In genomic region chr7:155809947-155810606, GRCh38 we compare ENCODE assay signal across 17 cellular contexts. TPM values are rescaled to one million over a fixed set of nuclear protein-coding genes. Genes with fewer than 3 reads are reported as not detected.
DNase-seq lines count a peak whose midpoint lies in the region; ATAC-seq, FAIRE-seq and TF ChIP-seq lines count a peak whose summit lies in the region.
"Had no signal": no experiment of that assay in that cellular context is flagged by ENCODE, and none has a peak within 500 bp of the region (broad histone marks: within the 10 kb centered on the region; RNA-seq: fewer than 3 reads in every experiment).

No MANE protein-coding gene starts in this region.

- H3K9me3 ChIP-seq in Panc1 (ENCODE audit: control insufficient read depth, insufficient read depth, low read depth, low read length) = no peaks in the 10 kb centered on the region
- H3K9me3 ChIP-seq in kidney (ENCODE audit: control insufficient read depth in 1 of 2, low read length in 2 of 2) = no peaks in the 10 kb centered on the region
- no peaks in the 10 kb centered on the region for H3K9me3 ChIP-seq in prostate gland
- no peaks in the 10 kb centered on the region for H3K9me3 ChIP-seq in effector memory CD4-positive, alpha-beta T cell (ENCODE audit: control insufficient read depth, low read length)
- H3K9me3 ChIP-seq: adrenal gland, gastroesophageal sphincter, uterus had no signal

- H3K4me3 ChIP-seq in Panc1 (ENCODE audit: low read depth in 2 of 2, low read length in 2 of 2) (peak overlapping the region; percentile 56 to 93), kidney (ENCODE audit: low read length in 2 of 2) (peak overlapping the region; percentile 23 to 53), prostate gland (peak overlapping the region; percentile 17 to 24)
- H3K4me3 ChIP-seq in effector memory CD4-positive, alpha-beta T cell (ENCODE audit: insufficient read depth, low read depth, low read length, poor library complexity, severe bottlenecking) = no peak overlapping the region
- H3K4me3 ChIP-seq: uterus had no signal

- intact Hi-C loops in Panc1 (cut with micrococcal nuclease; ENCODE audit: unreplicated experiment) = loop anchor here (5.0 to 10.0 kb wide), 2 partner anchors 325 to 662 kb away; no protein-coding TSS in a partner anchor
- intact Hi-C loops in kidney (cut with DNase I) = no loop called here
- intact Hi-C loops in prostate gland (cut with DNase I) = loop anchor here (10.0 kb wide), 2 partner anchors 655 to 955 kb away; no protein-coding TSS in a partner anchor

- no peak for TF ChIP-seq POLR2A in prostate gland (IDR thresholded peaks at IDR 0.05)

- WGBS in prostate gland = 2% methylated on average over 46 of the region's 59 CpGs

- POLR2A ChIA-PET in Panc1 (lab: Charles Lee) = no interaction called here

- H3K36me3 ChIP-seq in Panc1 (ENCODE audit: control insufficient read depth, insufficient read depth, low read length) = no peaks in the 10 kb centered on the region
- no peaks in the 10 kb centered on the region for H3K36me3 ChIP-seq in kidney (ENCODE audit: control insufficient read depth in 1 of 2, insufficient read depth in 2 of 2, low read length in 2 of 2)
- no peaks in the 10 kb centered on the region for H3K36me3 ChIP-seq in prostate gland
- no peaks in the 10 kb centered on the region for H3K36me3 ChIP-seq in effector memory CD4-positive, alpha-beta T cell (ENCODE audit: control insufficient read depth, insufficient read depth, low read length)
- H3K36me3 ChIP-seq: adrenal gland, gastroesophageal sphincter, uterus had no signal

- BruUV-seq in Panc1 (replicated peaks; lab: Mats Ljungman, UMichigan) = no TSS peak

- CTCF ChIA-PET in Panc1 (lab: Charles Lee) = interaction anchor here (0.6 kb wide), 1 partner anchor 663 kb away, joined by 3 read pairs; no protein-coding TSS in a partner anchor

- DNase-seq in Caki2 (ENCODE audit: low read depth) (peak; percentile 43), Panc1 (ENCODE audit: low read depth, low spot score) (no peak), kidney (peak; percentile 83), prostate gland (ENCODE audit: low spot score) (no peak), GM19240 (ENCODE audit: insufficient read length, low spot score) (no peak), NCI-H510A (lab: John Stamatoyannopoulos, UW) (no peak), GM03348 (ENCODE audit: low spot score) (no peak)
- no peak for DNase-seq in effector memory CD4-positive, alpha-beta T cell
- DNase-seq: adrenal gland, left cardiac atrium, MM.1S, NCI-H2227 treated with DMSO at 0.1 percent for 48 hours, occipital lobe, uterus had no signal

- TF ChIP-seq CTCF in Panc1 (IDR thresholded peaks at IDR 0.05) (no peak), kidney (IDR thresholded peaks at IDR 0.05; ENCODE audit: borderline replicate concordance, extremely low read depth, insufficient read depth) (no peak), prostate gland (IDR thresholded peaks at IDR 0.05) (no peak)

- H3K4me1 ChIP-seq in Panc1 (ENCODE audit: control insufficient read depth, insufficient read depth, low read length) (peaks cover 35% of the 10 kb centered on the region), kidney (ENCODE audit: control insufficient read depth in 1 of 2, insufficient read depth in 1 of 2, low read depth in 1 of 2, low read length in 2 of 2) (peaks cover 0 to 19% of the 10 kb centered on the region in 2 donors), prostate gland (replicated peaks) (peaks cover 9% of the 10 kb centered on the region)
- H3K4me1 ChIP-seq in effector memory CD4-positive, alpha-beta T cell (ENCODE audit: control insufficient read depth, insufficient read depth, low read length, poor library complexity, severe bottlenecking) = peaks cover 13% of the 10 kb centered on the region

- no peak overlapping the region for H3K9ac ChIP-seq in kidney (ENCODE audit: low read length in 2 of 2)

- ATAC-seq in Panc1 = no peak
- ATAC-seq: activated CD4-positive, CD25-positive, alpha-beta regulatory T cell treated with anti-CD3 and anti-CD28 coated beads, Interleukin-2, amount 50 U/mL, for 24 hours; gastroesophageal sphincter; left cardiac atrium had no signal

- peaks cover 2% of the 10 kb centered on the region; the same call in 1 of the 2 replicates for H3K27me3 ChIP-seq in Panc1 (ENCODE audit: control insufficient read depth, insufficient read depth, low read length)
- peaks cover 18% of the 10 kb centered on the region for H3K27me3 ChIP-seq in prostate gland (replicated peaks; ENCODE audit: insufficient read depth)
- peaks cover 62% of the 10 kb centered on the region for H3K27me3 ChIP-seq in effector memory CD4-positive, alpha-beta T cell (replicated peaks; ENCODE audit: control insufficient read depth, insufficient read depth, low read length, poor library complexity, severe bottlenecking)

- in situ Hi-C loops in Caki2 (cut with HindIII; ENCODE audit: low pct_unique_long_range_greater_than_20kb, low sequenced_read_pairs) (no loop called here), Panc1 (cut with HindIII; ENCODE audit: low pct_unique_long_range_greater_than_20kb, low sequenced_read_pairs) (no loop called here)

- FAIRE-seq in kidney (lab: Jason Lieb, UNC) = no peak
- FAIRE-seq: GM12892 had no signal

- H3K27ac ChIP-seq in Panc1 (ENCODE audit: low read length) = peak overlapping the region; percentile 63
- H3K27ac ChIP-seq in kidney (ENCODE audit: low read depth in 2 of 2, low read length in 2 of 2) = no peak overlapping the region
- H3K27ac ChIP-seq in prostate gland = no peak overlapping the region
- H3K27ac ChIP-seq in effector memory CD4-positive, alpha-beta T cell (ENCODE audit: insufficient read depth, low read length, poor library complexity, severe bottlenecking) = no peak overlapping the region
- H3K27ac ChIP-seq: gastroesophageal sphincter, uterus had no signal

RNA-seq across cellular contexts. Expression of gene SHH, which starts 2.2 kb away (rescaled TPM):
- total RNA-seq in Caki2 (2014; rRNA removed; shearing (Covaris generic); ENCODE audit: low replicate concordance) = 8.7 and 18.5 TPM in 2 replicates
- total RNA-seq in Panc1 (2021; ENCODE audit: unreplicated experiment) (22.9 TPM), kidney (15.2 TPM), prostate gland (1 to 10 TPM in 1 of 2 donors, under 1 TPM in 1; 0.32 to 1.2 TPM)
- polyA plus RNA-seq in Panc1 (2012; ENCODE audit: insufficient read length) = 23.4 TPM
- polyA plus RNA-seq in kidney (ENCODE audit: insufficient read depth, low read depth, low replicate concordance) = 2.0 TPM
- total RNA-seq: left cardiac atrium had no signal

Comparison
In these comparisons a context has a peak if more than half of its experiments do, and no peak if none do; other contexts are left out.
1. DNase-seq: peak in Caki2 (single experiment) and kidney (single experiment); none in Panc1 (single experiment), prostate gland (single experiment), GM19240 (single experiment), NCI-H510A (single experiment), effector memory CD4-positive, alpha-beta T cell (0 of 3) and GM03348 (single experiment).